In genomic region chr5:75363726-75364495, GRCh38 we compare ENCODE assay signal across 1 cellular context.
TF ChIP-seq lines count a peak whose summit lies in the region.

No MANE protein-coding gene starts in this region.

TF ChIP-seq in GM23338, 12 proteins besides CTCF, POLR2A, EP300 and RAD21 (continued from another document):
- TF ChIP-seq REST (IDR thresholded peaks at IDR 0.05; ENCODE audit: unreplicated experiment) (no peak), ZNF114 (CRISPR knock-in tag; IDR thresholded peaks at IDR 0.05) (no peak), CREB1 (CRISPR knock-in tag; IDR thresholded peaks at IDR 0.05; ENCODE audit: low read depth) (no peak), POLR2AphosphoS5 (IDR thresholded peaks at IDR 0.05; ENCODE audit: low read depth) (no peak; the same call in 1 of the 2 replicates), STAT1 (IDR thresholded peaks at IDR 0.05; ENCODE audit: unreplicated experiment) (no peak)
